1 cellular context compared by ENCODE assay signal in the genomic region with DNA sequence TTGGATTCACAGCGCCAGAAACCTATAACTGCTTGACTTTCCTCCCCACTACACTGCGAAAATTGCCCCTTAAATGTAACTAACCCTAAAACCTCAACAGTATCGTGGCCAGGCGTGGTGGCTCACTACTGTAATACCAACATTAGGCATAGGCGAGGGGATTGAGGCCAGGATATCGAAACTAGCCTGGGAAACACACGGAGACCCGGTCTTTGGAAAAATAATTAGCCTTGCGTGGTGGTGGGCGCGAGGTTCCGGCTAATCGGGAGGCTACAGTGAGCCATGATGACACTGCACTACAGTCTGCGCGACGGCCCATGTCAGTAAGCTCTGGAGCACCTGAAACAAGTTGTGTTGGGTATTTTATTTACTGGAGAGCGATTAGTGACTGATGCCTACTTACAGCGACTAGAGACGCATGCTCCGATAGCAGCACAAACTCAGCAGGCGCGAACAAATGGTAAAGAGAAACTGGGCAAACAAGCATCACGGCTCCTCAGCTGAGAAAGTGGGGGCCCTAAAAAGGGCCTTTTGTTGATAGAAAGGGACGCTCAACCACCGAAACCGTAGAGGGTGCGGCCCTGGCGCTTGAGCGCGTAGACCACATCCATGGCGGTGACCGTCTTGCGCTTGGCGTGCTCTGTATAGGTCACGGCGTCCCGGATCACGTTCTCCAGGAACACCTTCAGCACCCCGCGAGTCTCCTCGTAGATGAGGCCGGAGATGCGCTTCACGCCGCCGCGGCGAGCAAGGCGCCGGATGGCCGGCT.
A peak's percentile ranks its signal among the peaks of the same experiment; 100 is the strongest.
TF ChIP-seq lines count a peak whose summit lies in the region.
"Not testable (repeated sequence)": the region's sequence is repeated elsewhere in the genome, so short reads cannot be mapped to it uniquely, and the experiment has no call there.

No MANE protein-coding gene starts in this region.

TF ChIP-seq in HepG2, 621 proteins besides CTCF, POLR2A, EP300 and RAD21 (continued from another document and continues in another):
- TF ChIP-seq, protein P1, sequence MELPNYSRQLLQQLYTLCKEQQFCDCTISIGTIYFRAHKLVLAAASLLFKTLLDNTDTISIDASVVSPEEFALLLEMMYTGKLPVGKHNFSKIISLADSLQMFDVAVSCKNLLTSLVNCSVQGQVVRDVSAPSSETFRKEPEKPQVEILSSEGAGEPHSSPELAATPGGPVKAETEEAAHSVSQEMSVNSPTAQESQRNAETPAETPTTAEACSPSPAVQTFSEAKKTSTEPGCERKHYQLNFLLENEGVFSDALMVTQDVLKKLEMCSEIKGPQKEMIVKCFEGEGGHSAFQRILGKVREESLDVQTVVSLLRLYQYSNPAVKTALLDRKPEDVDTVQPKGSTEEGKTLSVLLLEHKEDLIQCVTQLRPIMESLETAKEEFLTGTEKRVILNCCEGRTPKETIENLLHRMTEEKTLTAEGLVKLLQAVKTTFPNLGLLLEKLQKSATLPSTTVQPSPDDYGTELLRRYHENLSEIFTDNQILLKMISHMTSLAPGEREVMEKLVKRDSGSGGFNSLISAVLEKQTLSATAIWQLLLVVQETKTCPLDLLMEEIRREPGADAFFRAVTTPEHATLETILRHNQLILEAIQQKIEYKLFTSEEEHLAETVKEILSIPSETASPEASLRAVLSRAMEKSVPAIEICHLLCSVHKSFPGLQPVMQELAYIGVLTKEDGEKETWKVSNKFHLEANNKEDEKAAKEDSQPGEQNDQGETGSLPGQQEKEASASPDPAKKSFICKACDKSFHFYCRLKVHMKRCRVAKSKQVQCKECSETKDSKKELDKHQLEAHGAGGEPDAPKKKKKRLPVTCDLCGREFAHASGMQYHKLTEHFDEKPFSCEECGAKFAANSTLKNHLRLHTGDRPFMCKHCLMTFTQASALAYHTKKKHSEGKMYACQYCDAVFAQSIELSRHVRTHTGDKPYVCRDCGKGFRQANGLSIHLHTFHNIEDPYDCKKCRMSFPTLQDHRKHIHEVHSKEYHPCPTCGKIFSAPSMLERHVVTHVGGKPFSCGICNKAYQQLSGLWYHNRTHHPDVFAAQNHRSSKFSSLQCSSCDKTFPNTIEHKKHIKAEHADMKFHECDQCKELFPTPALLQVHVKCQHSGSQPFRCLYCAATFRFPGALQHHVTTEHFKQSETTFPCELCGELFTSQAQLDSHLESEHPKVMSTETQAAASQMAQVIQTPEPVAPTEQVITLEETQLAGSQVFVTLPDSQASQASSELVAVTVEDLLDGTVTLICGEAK (IDR thresholded peaks at IDR 0.05) = not testable (repeated sequence)
- TF ChIP-seq, protein P1 (CRISPR knock-in tag; IDR thresholded peaks at IDR 0.05) = 0 out of 2 replicates have a peak, but pooled peaks have one; percentile 3
- TF ChIP-seq, protein P2, sequence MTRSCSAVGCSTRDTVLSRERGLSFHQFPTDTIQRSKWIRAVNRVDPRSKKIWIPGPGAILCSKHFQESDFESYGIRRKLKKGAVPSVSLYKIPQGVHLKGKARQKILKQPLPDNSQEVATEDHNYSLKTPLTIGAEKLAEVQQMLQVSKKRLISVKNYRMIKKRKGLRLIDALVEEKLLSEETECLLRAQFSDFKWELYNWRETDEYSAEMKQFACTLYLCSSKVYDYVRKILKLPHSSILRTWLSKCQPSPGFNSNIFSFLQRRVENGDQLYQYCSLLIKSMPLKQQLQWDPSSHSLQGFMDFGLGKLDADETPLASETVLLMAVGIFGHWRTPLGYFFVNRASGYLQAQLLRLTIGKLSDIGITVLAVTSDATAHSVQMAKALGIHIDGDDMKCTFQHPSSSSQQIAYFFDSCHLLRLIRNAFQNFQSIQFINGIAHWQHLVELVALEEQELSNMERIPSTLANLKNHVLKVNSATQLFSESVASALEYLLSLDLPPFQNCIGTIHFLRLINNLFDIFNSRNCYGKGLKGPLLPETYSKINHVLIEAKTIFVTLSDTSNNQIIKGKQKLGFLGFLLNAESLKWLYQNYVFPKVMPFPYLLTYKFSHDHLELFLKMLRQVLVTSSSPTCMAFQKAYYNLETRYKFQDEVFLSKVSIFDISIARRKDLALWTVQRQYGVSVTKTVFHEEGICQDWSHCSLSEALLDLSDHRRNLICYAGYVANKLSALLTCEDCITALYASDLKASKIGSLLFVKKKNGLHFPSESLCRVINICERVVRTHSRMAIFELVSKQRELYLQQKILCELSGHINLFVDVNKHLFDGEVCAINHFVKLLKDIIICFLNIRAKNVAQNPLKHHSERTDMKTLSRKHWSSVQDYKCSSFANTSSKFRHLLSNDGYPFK (CRISPR knock-in tag; IDR thresholded peaks at IDR 0.05; ENCODE audit: borderline replicate concordance) = peak; percentile 34; the same call in 1 of the 2 replicates
- TF ChIP-seq ZNF367 (CRISPR knock-in tag; IDR thresholded peaks at IDR 0.05; ENCODE audit: borderline replicate concordance) = peak; percentile 68; the same call in 1 of the 2 replicates
- TF ChIP-seq, protein P3, sequence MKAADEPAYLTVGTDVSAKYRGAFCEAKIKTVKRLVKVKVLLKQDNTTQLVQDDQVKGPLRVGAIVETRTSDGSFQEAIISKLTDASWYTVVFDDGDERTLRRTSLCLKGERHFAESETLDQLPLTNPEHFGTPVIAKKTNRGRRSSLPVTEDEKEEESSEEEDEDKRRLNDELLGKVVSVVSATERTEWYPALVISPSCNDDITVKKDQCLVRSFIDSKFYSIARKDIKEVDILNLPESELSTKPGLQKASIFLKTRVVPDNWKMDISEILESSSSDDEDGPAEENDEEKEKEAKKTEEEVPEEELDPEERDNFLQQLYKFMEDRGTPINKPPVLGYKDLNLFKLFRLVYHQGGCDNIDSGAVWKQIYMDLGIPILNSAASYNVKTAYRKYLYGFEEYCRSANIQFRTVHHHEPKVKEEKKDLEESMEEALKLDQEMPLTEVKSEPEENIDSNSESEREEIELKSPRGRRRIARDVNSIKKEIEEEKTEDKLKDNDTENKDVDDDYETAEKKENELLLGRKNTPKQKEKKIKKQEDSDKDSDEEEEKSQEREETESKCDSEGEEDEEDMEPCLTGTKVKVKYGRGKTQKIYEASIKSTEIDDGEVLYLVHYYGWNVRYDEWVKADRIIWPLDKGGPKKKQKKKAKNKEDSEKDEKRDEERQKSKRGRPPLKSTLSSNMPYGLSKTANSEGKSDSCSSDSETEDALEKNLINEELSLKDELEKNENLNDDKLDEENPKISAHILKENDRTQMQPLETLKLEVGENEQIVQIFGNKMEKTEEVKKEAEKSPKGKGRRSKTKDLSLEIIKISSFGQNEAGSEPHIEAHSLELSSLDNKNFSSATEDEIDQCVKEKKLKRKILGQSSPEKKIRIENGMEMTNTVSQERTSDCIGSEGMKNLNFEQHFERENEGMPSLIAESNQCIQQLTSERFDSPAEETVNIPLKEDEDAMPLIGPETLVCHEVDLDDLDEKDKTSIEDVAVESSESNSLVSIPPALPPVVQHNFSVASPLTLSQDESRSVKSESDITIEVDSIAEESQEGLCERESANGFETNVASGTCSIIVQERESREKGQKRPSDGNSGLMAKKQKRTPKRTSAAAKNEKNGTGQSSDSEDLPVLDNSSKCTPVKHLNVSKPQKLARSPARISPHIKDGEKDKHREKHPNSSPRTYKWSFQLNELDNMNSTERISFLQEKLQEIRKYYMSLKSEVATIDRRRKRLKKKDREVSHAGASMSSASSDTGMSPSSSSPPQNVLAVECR (CRISPR knock-in tag; IDR thresholded peaks at IDR 0.05; ENCODE audit: borderline replicate concordance) = peak; percentile 68; the same call in 1 of the 2 replicates
- 0 out of 2 replicates have a peak, but pooled peaks have one; percentile 15 for TF ChIP-seq AHR (CRISPR knock-in tag; IDR thresholded peaks at IDR 0.05)
- 0 out of 2 replicates have a peak, but pooled peaks have one; percentile 6 for TF ChIP-seq KMT2A (CRISPR knock-in tag; IDR thresholded peaks at IDR 0.05)
- peak; percentile 27; the same call in 1 of the 2 replicates for TF ChIP-seq ZNF350 (CRISPR knock-in tag; IDR thresholded peaks at IDR 0.05; ENCODE audit: borderline replicate concordance, low read depth)
- TF ChIP-seq ZNF256 (CRISPR knock-in tag; conservative IDR thresholded peaks at IDR 0.05) = 0 out of 2 replicates have a peak, but pooled peaks have one; percentile 42
- 0 out of 2 replicates have a peak, but pooled peaks have one; percentile 83 for TF ChIP-seq ZFAT (CRISPR knock-in tag; conservative IDR thresholded peaks at IDR 0.05)
- TF ChIP-seq, protein P4, sequence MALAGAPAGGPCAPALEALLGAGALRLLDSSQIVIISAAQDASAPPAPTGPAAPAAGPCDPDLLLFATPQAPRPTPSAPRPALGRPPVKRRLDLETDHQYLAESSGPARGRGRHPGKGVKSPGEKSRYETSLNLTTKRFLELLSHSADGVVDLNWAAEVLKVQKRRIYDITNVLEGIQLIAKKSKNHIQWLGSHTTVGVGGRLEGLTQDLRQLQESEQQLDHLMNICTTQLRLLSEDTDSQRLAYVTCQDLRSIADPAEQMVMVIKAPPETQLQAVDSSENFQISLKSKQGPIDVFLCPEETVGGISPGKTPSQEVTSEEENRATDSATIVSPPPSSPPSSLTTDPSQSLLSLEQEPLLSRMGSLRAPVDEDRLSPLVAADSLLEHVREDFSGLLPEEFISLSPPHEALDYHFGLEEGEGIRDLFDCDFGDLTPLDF (CRISPR knock-in tag; IDR thresholded peaks at IDR 0.05) = 0 out of 2 replicates have a peak, but pooled peaks have one; percentile 32
- peak; percentile 66; the same call in 1 of the 2 replicates for TF ChIP-seq SALL2 (CRISPR knock-in tag; IDR thresholded peaks at IDR 0.05)
- TF ChIP-seq, protein P5, sequence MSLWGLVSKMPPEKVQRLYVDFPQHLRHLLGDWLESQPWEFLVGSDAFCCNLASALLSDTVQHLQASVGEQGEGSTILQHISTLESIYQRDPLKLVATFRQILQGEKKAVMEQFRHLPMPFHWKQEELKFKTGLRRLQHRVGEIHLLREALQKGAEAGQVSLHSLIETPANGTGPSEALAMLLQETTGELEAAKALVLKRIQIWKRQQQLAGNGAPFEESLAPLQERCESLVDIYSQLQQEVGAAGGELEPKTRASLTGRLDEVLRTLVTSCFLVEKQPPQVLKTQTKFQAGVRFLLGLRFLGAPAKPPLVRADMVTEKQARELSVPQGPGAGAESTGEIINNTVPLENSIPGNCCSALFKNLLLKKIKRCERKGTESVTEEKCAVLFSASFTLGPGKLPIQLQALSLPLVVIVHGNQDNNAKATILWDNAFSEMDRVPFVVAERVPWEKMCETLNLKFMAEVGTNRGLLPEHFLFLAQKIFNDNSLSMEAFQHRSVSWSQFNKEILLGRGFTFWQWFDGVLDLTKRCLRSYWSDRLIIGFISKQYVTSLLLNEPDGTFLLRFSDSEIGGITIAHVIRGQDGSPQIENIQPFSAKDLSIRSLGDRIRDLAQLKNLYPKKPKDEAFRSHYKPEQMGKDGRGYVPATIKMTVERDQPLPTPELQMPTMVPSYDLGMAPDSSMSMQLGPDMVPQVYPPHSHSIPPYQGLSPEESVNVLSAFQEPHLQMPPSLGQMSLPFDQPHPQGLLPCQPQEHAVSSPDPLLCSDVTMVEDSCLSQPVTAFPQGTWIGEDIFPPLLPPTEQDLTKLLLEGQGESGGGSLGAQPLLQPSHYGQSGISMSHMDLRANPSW (CRISPR knock-in tag; IDR thresholded peaks at IDR 0.05; ENCODE audit: borderline replicate concordance) = peak; percentile 45; the same call in 1 of the 2 replicates
- TF ChIP-seq GZF1 (CRISPR knock-in tag; IDR thresholded peaks at IDR 0.05) = 0 out of 2 replicates have a peak, but pooled peaks have one; percentile 33
- TF ChIP-seq XRCC5 (optimal IDR thresholded peaks at IDR 0.05; ENCODE audit: low read length) = peak; percentile 19
- peak; percentile 39; the same call in 1 of the 2 replicates for TF ChIP-seq IRX3 (CRISPR knock-in tag; IDR thresholded peaks at IDR 0.05; ENCODE audit: borderline replicate concordance, low read depth)
- TF ChIP-seq ZNF329 (CRISPR knock-in tag; IDR thresholded peaks at IDR 0.05; ENCODE audit: low read depth) = 0 out of 2 replicates have a peak, but pooled peaks have one; percentile 43
- TF ChIP-seq ZNF605 (CRISPR knock-in tag; IDR thresholded peaks at IDR 0.05) = peak; percentile 78
- TF ChIP-seq, protein P6, sequence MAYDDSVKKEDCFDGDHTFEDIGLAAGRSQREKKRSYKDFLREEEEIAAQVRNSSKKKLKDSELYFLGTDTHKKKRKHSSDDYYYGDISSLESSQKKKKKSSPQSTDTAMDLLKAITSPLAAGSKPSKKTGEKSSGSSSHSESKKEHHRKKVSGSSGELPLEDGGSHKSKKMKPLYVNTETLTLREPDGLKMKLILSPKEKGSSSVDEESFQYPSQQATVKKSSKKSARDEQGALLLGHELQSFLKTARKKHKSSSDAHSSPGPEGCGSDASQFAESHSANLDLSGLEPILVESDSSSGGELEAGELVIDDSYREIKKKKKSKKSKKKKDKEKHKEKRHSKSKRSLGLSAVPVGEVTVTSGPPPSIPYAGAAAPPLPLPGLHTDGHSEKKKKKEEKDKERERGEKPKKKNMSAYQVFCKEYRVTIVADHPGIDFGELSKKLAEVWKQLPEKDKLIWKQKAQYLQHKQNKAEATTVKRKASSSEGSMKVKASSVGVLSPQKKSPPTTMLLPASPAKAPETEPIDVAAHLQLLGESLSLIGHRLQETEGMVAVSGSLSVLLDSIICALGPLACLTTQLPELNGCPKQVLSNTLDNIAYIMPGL (CRISPR knock-in tag; IDR thresholded peaks at IDR 0.05; ENCODE audit: borderline replicate concordance in 1 of 2, low read depth in 1 of 2) = peak; percentile 54 to 64
- peak; percentile 44; the same call in 1 of the 2 replicates for TF ChIP-seq RFXAP (CRISPR knock-in tag; IDR thresholded peaks at IDR 0.05; ENCODE audit: borderline replicate concordance)
- TF ChIP-seq ASH2L (IDR thresholded peaks at IDR 0.05; ENCODE audit: insufficient read length, low read depth, low read length) = peak; percentile 71
- 0 out of 2 replicates have a peak, but pooled peaks have one; percentile 26 for TF ChIP-seq ZNF124 (CRISPR knock-in tag; IDR thresholded peaks at IDR 0.05)
- 0 out of 2 replicates have a peak, but pooled peaks have one; percentile 1 for TF ChIP-seq GATAD2A (CRISPR knock-in tag; IDR thresholded peaks at IDR 0.05)
- TF ChIP-seq ZNF552 (CRISPR knock-in tag; IDR thresholded peaks at IDR 0.05; ENCODE audit: borderline replicate concordance) = 0 out of 2 replicates have a peak, but pooled peaks have one; percentile 23
- peak; percentile 91 for TF ChIP-seq POLR2AphosphoS5 (IDR thresholded peaks at IDR 0.05; ENCODE audit: low read depth, low read length)
- TF ChIP-seq MYC (CRISPR knock-in tag; IDR thresholded peaks at IDR 0.05; ENCODE audit: borderline replicate concordance) = 0 out of 2 replicates have a peak, but pooled peaks have one; percentile 39
